ENCODE assay signal across 14 cellular contexts in the genomic region with DNA sequence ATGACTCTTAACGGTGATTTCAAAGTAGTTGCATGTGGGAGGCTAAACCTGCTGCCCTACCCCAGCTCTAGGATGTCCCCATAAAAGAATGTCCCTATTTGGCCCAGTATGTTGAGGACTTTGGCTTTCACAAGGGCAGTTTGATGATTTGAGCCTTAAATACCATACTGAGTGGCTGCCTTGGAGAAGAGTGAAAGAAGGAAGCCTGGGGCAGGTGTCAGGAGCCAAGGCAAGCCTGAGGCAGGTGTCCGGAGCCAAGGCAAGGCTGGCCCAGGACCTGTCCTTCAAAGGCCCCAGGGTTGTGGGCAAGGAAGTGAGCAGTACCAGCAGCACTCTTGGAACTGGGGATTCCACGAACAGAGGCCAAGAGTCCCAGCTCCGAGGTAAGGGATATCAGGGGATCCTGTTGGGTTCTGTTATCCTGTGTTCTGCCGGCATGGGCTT. TPM values are rescaled to one million over a fixed set of nuclear protein-coding genes. Genes with fewer than 3 reads are reported as not detected.
DNase-seq lines count a peak whose midpoint lies in the region; ATAC-seq, FAIRE-seq and TF ChIP-seq lines count a peak whose summit lies in the region.
"Had no signal": no experiment of that assay in that cellular context is flagged by ENCODE, and none has a peak within 500 bp of the region (broad histone marks: within the 10 kb centered on the region; RNA-seq: fewer than 3 reads in every experiment).

No MANE protein-coding gene starts in this region.

- peaks cover 2% of the 10 kb centered on the region for H3K36me3 ChIP-seq in CD8-positive, alpha-beta T cell (ENCODE audit: insufficient read depth, low read length)
- H3K36me3 ChIP-seq in GM23338 (ENCODE audit: insufficient read depth) (peaks cover 20% of the 10 kb centered on the region), pancreas (peaks cover 3 to 18% (median 4%) of the 10 kb centered on the region in 3 donors), transverse colon (no peaks in the 10 kb centered on the region)

- H3K4me1 Mint-ChIP-seq in CD8-positive, alpha-beta T cell (ENCODE audit: low read depth): peaks cover 43% of the 10 kb centered on the region
- H3K4me1 Mint-ChIP-seq in GM23338: peaks cover 46% of the 10 kb centered on the region
- H3K4me1 Mint-ChIP-seq in activated naive CD8-positive, alpha-beta T cell treated with anti-CD3 and anti-CD28 coated beads, Interleukin-2, amount 10 ng/mL, durations not matched to agents 7 days and 5 days: peaks cover 26% of the 10 kb centered on the region

- DNase-seq in CD8-positive, alpha-beta T cell: no peak
- DNase-seq in GM23338 (ENCODE audit: low spot score) (no peak), pancreas (no peak), transverse colon (no peak), GM19238 (ENCODE audit: insufficient read length, low spot score) (no peak)
- no peak for DNase-seq in activated naive CD8-positive, alpha-beta T cell treated with anti-CD3 and anti-CD28 coated beads, Interleukin-2, amount 10 ng/mL, durations not matched to agents 7 days and 5 days
- DNase-seq: activated CD4-positive, alpha-beta T cell treated with anti-CD3 and anti-CD28 coated beads for 1 hour; activated effector memory CD4-positive, alpha-beta T cell treated with Interleukin-2 at 50 U/mL for 16 hours; COR-L47; NK-92 treated with Interleukin-12 subunit alpha and Interleukin-12 subunit beta, amount 100 ng/mL, for 24 hours; stimulated activated CD4-positive, alpha-beta T cell treated with anti-CD3 and anti-CD28 coated beads, Interleukin-2, amount 100 ng/mL, for 48 hours; stimulated activated naive CD4-positive, alpha-beta T cell had no signal

- peaks cover 40% of the 10 kb centered on the region for H3K36me3 Mint-ChIP-seq in CD8-positive, alpha-beta T cell
- peaks cover 48% of the 10 kb centered on the region for H3K36me3 Mint-ChIP-seq in GM23338 (ENCODE audit: low read depth)
- H3K36me3 Mint-ChIP-seq in activated naive CD8-positive, alpha-beta T cell treated with anti-CD3 and anti-CD28 coated beads, Interleukin-2, amount 10 ng/mL, durations not matched to agents 7 days and 5 days: peaks cover 12% of the 10 kb centered on the region

- H3F3A ChIP-seq in GM23338 (replicated peaks; ENCODE audit: low read depth): peaks cover 33% of the 10 kb centered on the region

- TF ChIP-seq POLR2A in transverse colon (IDR thresholded peaks at IDR 0.05): no peak

- in situ Hi-C loops in transverse colon (cut with MboI; ENCODE audit: low pct_ligation_motif_present in 1 of 4, low pct_unique_long_range_greater_than_20kb in 1 of 4, low sequenced_read_pairs in 3 of 4): no loop called here

- peaks cover 21% of the 10 kb centered on the region for H4K20me1 ChIP-seq in GM23338 (replicated peaks; ENCODE audit: insufficient read depth)

- H3K9me2 ChIP-seq in GM23338 (ENCODE audit: insufficient read depth): no peaks in the 10 kb centered on the region

- CTCF ChIA-PET in CD8-positive, alpha-beta T cell (lab: Charles Lee): interaction anchor here (1.1 to 4.1 kb wide), 3 partner anchors 10 to 44 kb away, joined by 4 to 19 read pairs (median 18); no protein-coding TSS in a partner anchor

- H3K9me3 Mint-ChIP-seq in CD8-positive, alpha-beta T cell: no peaks in the 10 kb centered on the region
- no peaks in the 10 kb centered on the region for H3K9me3 Mint-ChIP-seq in GM23338
- no peaks in the 10 kb centered on the region for H3K9me3 Mint-ChIP-seq in activated naive CD8-positive, alpha-beta T cell treated with anti-CD3 and anti-CD28 coated beads, Interleukin-2, amount 10 ng/mL, durations not matched to agents 7 days and 5 days

- TF ChIP-seq EP300 in transverse colon (IDR thresholded peaks at IDR 0.05; ENCODE audit: low read depth): no peak

- H3K27me3 ChIP-seq in CD8-positive, alpha-beta T cell (ENCODE audit: insufficient read depth, low read length): no peaks in the 10 kb centered on the region
- H3K27me3 ChIP-seq in GM23338 (ENCODE audit: insufficient read depth) (no peaks in the 10 kb centered on the region), pancreas (no peaks in the 10 kb centered on the region), transverse colon (no peaks in the 10 kb centered on the region)

- H3K79me2 ChIP-seq in GM23338 (replicated peaks; ENCODE audit: insufficient read depth): peaks cover 8% of the 10 kb centered on the region

- H3K4me3 ChIP-seq in CD8-positive, alpha-beta T cell (ENCODE audit: low read depth, low read length): no peak overlapping the region
- H3K4me3 ChIP-seq in GM23338 (0 out of 2 replicates have a peak overlapping the region, but pooled peaks have one; percentile 26), pancreas (no peak overlapping the region), transverse colon (no peak overlapping the region)
- H3K4me3 ChIP-seq: gastroesophageal sphincter had no signal

- peak overlapping the region; percentile 60 for H3K27ac Mint-ChIP-seq in CD8-positive, alpha-beta T cell
- no peak overlapping the region for H3K27ac Mint-ChIP-seq in GM23338
- peak overlapping the region; percentile 53 for H3K27ac Mint-ChIP-seq in activated naive CD8-positive, alpha-beta T cell treated with anti-CD3 and anti-CD28 coated beads, Interleukin-2, amount 10 ng/mL, durations not matched to agents 7 days and 5 days

- H2AFZ ChIP-seq in GM23338: no peak overlapping the region

- H3K4me2 ChIP-seq in GM23338: peak overlapping the region; percentile 64; the same call in 1 of the 2 replicates

- H3K27ac ChIP-seq in CD8-positive, alpha-beta T cell (ENCODE audit: low read depth, low read length): no peak overlapping the region
- peak overlapping the region; percentile 86 for H3K27ac ChIP-seq in GM23338 (ENCODE audit: low read depth)
- peak overlapping the region in 3 of 4 donors; percentile 20 to 68 (median 30) for H3K27ac ChIP-seq in pancreas
- no peak overlapping the region for H3K27ac ChIP-seq in transverse colon

- no peak for ATAC-seq in CD8-positive, alpha-beta T cell
- ATAC-seq in GM23338 (peak; percentile 9; the same call in 2 of the 3 replicates), pancreas (peak in 1 of 4 donors; percentile 18), HG02981 (IDR thresholded peaks at IDR 0.05; ENCODE audit: unreplicated experiment) (no peak)
- ATAC-seq in activated naive CD8-positive, alpha-beta T cell treated with anti-CD3 and anti-CD28 coated beads, Interleukin-2, amount 10 ng/mL, durations not matched to agents 7 days and 5 days (ENCODE audit: low read depth): no peak
- ATAC-seq: gastroesophageal sphincter had no signal

- H3K9me3 ChIP-seq in CD8-positive, alpha-beta T cell (ENCODE audit: low read length): no peaks in the 10 kb centered on the region
- H3K9me3 ChIP-seq in pancreas (no peaks in the 10 kb centered on the region), transverse colon (no peaks in the 10 kb centered on the region)
- H3K9me3 ChIP-seq: gastroesophageal sphincter had no signal

- POLR2A ChIA-PET in CD8-positive, alpha-beta T cell (lab: Charles Lee): interaction anchor here (0.7 to 1.5 kb wide), 3 partner anchors 9 to 44 kb away, joined by 3 to 5 read pairs (median 3); no protein-coding TSS in a partner anchor
- POLR2A ChIA-PET in activated naive CD8-positive, alpha-beta T cell treated with anti-CD3 and anti-CD28 coated beads, Interleukin-2, amount 10 ng/mL, durations not matched to agents 7 days and 5 days (lab: Charles Lee): interaction anchor here (1.1 to 3.2 kb wide), 2 partner anchors 9 to 34 kb away, joined by 3 to 21 read pairs; no protein-coding TSS in a partner anchor

- H3K27me3 Mint-ChIP-seq in CD8-positive, alpha-beta T cell (ENCODE audit: low read depth): no peaks in the 10 kb centered on the region
- H3K27me3 Mint-ChIP-seq in GM23338 (ENCODE audit: insufficient read depth, low read depth, poor library complexity): peaks cover 13% of the 10 kb centered on the region
- H3K27me3 Mint-ChIP-seq in activated naive CD8-positive, alpha-beta T cell treated with anti-CD3 and anti-CD28 coated beads, Interleukin-2, amount 10 ng/mL, durations not matched to agents 7 days and 5 days: no peaks in the 10 kb centered on the region

- no peak overlapping the region for H3K4me3 Mint-ChIP-seq in CD8-positive, alpha-beta T cell
- H3K4me3 Mint-ChIP-seq in GM23338: no peak overlapping the region
- no peak overlapping the region for H3K4me3 Mint-ChIP-seq in activated naive CD8-positive, alpha-beta T cell treated with anti-CD3 and anti-CD28 coated beads, Interleukin-2, amount 10 ng/mL, durations not matched to agents 7 days and 5 days

- no peak for TF ChIP-seq CTCF in CD8-positive, alpha-beta T cell (IDR thresholded peaks at IDR 0.05)
- no peak for TF ChIP-seq CTCF in GM23338 (conservative IDR thresholded peaks at IDR 0.05; ENCODE audit: low read depth in 2 of 2)
- no peak for TF ChIP-seq CTCF in pancreas (IDR thresholded peaks at IDR 0.05)
- no peak for TF ChIP-seq CTCF in transverse colon (IDR thresholded peaks at IDR 0.05)

- FAIRE-seq in pancreas (lab: Jason Lieb, UNC): no peak

- intact Hi-C loops in CD8-positive, alpha-beta T cell (cut with DNase I, micrococcal nuclease): loop anchor here in 1 of 2 experiments (2.0 kb wide), 1 partner anchor 18 kb away; the partner anchor contains the start of gene ST6GALNAC2
- intact Hi-C loops in pancreas (cut with DNase I) (no loop called here), transverse colon (cut with DNase I; ENCODE audit: low total_unique reads) (no loop called here)

- peaks cover 23% of the 10 kb centered on the region for H3K4me1 ChIP-seq in CD8-positive, alpha-beta T cell (ENCODE audit: insufficient read depth, low read length)
- H3K4me1 ChIP-seq in GM23338 (ENCODE audit: insufficient read depth) (peaks cover 33% of the 10 kb centered on the region), pancreas (peaks cover 3 to 15% (median 9%) of the 10 kb centered on the region in 3 donors), transverse colon (peaks cover 0 to 6% (median 3%) of the 10 kb centered on the region in 4 donors)

- WGBS in pancreas, 2 donors: 51 to 57% methylated on average over 5 of the region's 5 CpGs
- WGBS in transverse colon (ENCODE audit: low coverage in 1 of 2), 2 donors: 80 to 93% methylated on average over 3 to 5 of the region's 5 CpGs

RNA-seq across cellular contexts. Expression of gene ST6GALNAC2, which starts 18.6 kb away (rescaled TPM):
- 1 to 10 TPM in 1 of 2 experiments, under 1 TPM in 1; 0.50 to 1.7 TPM for total RNA-seq in CD8-positive, alpha-beta T cell
- total RNA-seq in GM23338 (2014; rRNA removed; shearing (Covaris generic)): 0.31 TPM in 1 of 2 replicates, not detected in the other
- polyA plus RNA-seq in GM23338 (2016; fragmentation: Nextera tagmentation; extraction: Ambion mirVana) (not detected in 2 replicates), pancreas (10 to 100 TPM in 1 of 2 donors, 1 to 10 TPM in 1; 8.1 to 15.0 TPM)
- total RNA-seq in activated naive CD8-positive, alpha-beta T cell treated with anti-CD3 and anti-CD28 coated beads, Interleukin-2, amount 10 ng/mL, durations not matched to agents 7 days and 5 days: 1 to 10 TPM; 3.4 to 3.9 TPM
- total RNA-seq in pancreas (10 to 100 TPM in 1 of 6 donors, 1 to 10 TPM in 5; 5.0 to 11.4 (median 5.9) TPM), transverse colon (1 to 10 TPM in 3 of 4 donors, not detected in 1; 1.4 to 4.4 (median 1.6) TPM)

RNA-seq across cellular contexts. Expression of gene PRCD, which starts 27.2 kb away (rescaled TPM):
- not detected for total RNA-seq in CD8-positive, alpha-beta T cell
- total RNA-seq in GM23338 (2014; rRNA removed; shearing (Covaris generic)): 0.38 and 0.50 TPM in 2 replicates
- polyA plus RNA-seq in GM23338 (2016; fragmentation: Nextera tagmentation; extraction: Ambion mirVana) (1.6 and 2.5 TPM in 2 replicates), pancreas (1 to 10 TPM; 5.2 to 7.3 TPM)
- total RNA-seq in activated naive CD8-positive, alpha-beta T cell treated with anti-CD3 and anti-CD28 coated beads, Interleukin-2, amount 10 ng/mL, durations not matched to agents 7 days and 5 days: 1 to 10 TPM in 1 of 2 experiments, under 1 TPM in 1; 0.78 to 1.1 TPM
- total RNA-seq in pancreas (1 to 10 TPM in 2 of 6 donors, under 1 TPM in 4; 0.55 to 3.0 (median 0.84) TPM), transverse colon (1 to 10 TPM in 1 of 4 donors, under 1 TPM in 1, not detected in 2; 0.64 to 6.8 TPM)

RNA-seq across cellular contexts. Expression of gene CYGB, which starts 29.5 kb away (rescaled TPM):
- total RNA-seq in CD8-positive, alpha-beta T cell: under 1 TPM; 0.47 to 0.57 TPM
- total RNA-seq in GM23338 (2014; rRNA removed; shearing (Covaris generic)): 1.7 and 2.1 TPM in 2 replicates
- polyA plus RNA-seq in GM23338 (2016; fragmentation: Nextera tagmentation; extraction: Ambion mirVana): 0.85 and 1.2 TPM in 2 replicates
- under 1 TPM in 1 of 2 experiments, not detected in 1; 0.37 TPM for total RNA-seq in activated naive CD8-positive, alpha-beta T cell treated with anti-CD3 and anti-CD28 coated beads, Interleukin-2, amount 10 ng/mL, durations not matched to agents 7 days and 5 days
- total RNA-seq in pancreas: 10 to 100 TPM in 1 of 6 donors, 1 to 10 TPM in 5; 2.6 to 15.7 (median 6.5) TPM
- polyA plus RNA-seq in pancreas: 10 to 100 TPM in 1 of 2 donors, 1 to 10 TPM in 1; 9.8 to 10.3 TPM
- total RNA-seq in transverse colon: 10 to 100 TPM in 2 of 4 donors, 1 to 10 TPM in 2; 7.5 to 20.1 (median 11.3) TPM

Comparison
In these comparisons a context has a peak if more than half of its experiments do, and no peak if none do; other contexts are left out.
1. H3K27ac ChIP-seq: peak in GM23338 (single experiment) and pancreas (3 of 4); none in CD8-positive, alpha-beta T cell (single experiment) and transverse colon (0 of 4).